Comparison of ENCODE assay signal across 8 cellular contexts in genomic region chr2:157302492-157303099, GRCh38. TPM values are rescaled to one million over a fixed set of nuclear protein-coding genes. Genes with fewer than 3 reads are reported as not detected.
DNase-seq lines count a peak whose midpoint lies in the region; ATAC-seq and TF ChIP-seq lines count a peak whose summit lies in the region.

No MANE protein-coding gene starts in this region.

- H2BK120ac ChIP-seq in trophoblast cell (ENCODE audit: insufficient read depth, low read length, poor library complexity) = no peak overlapping the region

- no peak overlapping the region for H3K4ac ChIP-seq in trophoblast cell (ENCODE audit: low read depth, low read length)

- H3K27me3 ChIP-seq in trophoblast cell (ENCODE audit: insufficient read depth, low read length) = no peaks in the 10 kb centered on the region

- POLR2A ChIA-PET in activated CD8-positive, alpha-beta T cell treated with anti-CD3 and anti-CD28 coated beads for 36 hours (lab: Charles Lee) = interaction anchor here (0.6 to 1.6 kb wide), 5 partner anchors 19 to 137 kb away, joined by 3 to 8 read pairs (median 5); no protein-coding TSS in a partner anchor

- no peak overlapping the region for H2AFZ ChIP-seq in trophoblast cell (ENCODE audit: insufficient read depth, low read length, poor library complexity)

- no peak overlapping the region for H3K9ac ChIP-seq in trophoblast cell (ENCODE audit: low read length)

- H3K79me1 ChIP-seq in trophoblast cell (ENCODE audit: low read length) = no peaks in the 10 kb centered on the region

- H3K4me3 ChIP-seq in trophoblast cell (ENCODE audit: low read depth, low read length) = no peak overlapping the region

- H3K4me1 Mint-ChIP-seq in activated CD8-positive, alpha-beta T cell treated with anti-CD3 and anti-CD28 coated beads for 36 hours (ENCODE audit: low read depth) = peaks cover 30% of the 10 kb centered on the region

- no peaks in the 10 kb centered on the region for H3K36me3 ChIP-seq in trophoblast cell (ENCODE audit: control insufficient read depth in 1 of 2, insufficient read depth in 2 of 2, low read length in 2 of 2)

- no peaks in the 10 kb centered on the region for H3K9me3 Mint-ChIP-seq in activated CD8-positive, alpha-beta T cell treated with anti-CD3 and anti-CD28 coated beads for 36 hours

- H3K27ac Mint-ChIP-seq in activated CD8-positive, alpha-beta T cell treated with anti-CD3 and anti-CD28 coated beads for 36 hours = no peak overlapping the region

- no peak overlapping the region for H4K91ac ChIP-seq in trophoblast cell (ENCODE audit: low read depth, low read length)

- ATAC-seq in GM19035 (IDR thresholded peaks at IDR 0.05; ENCODE audit: unreplicated experiment) = peak; percentile 71
- ATAC-seq in HG03135 (IDR thresholded peaks at IDR 0.05; ENCODE audit: unreplicated experiment) = peak; percentile 67
- peak; percentile 74 for ATAC-seq in activated CD8-positive, alpha-beta T cell treated with anti-CD3 and anti-CD28 coated beads for 36 hours

- no peak overlapping the region for H3K18ac ChIP-seq in trophoblast cell (ENCODE audit: low read length)

- H4K8ac ChIP-seq in trophoblast cell (ENCODE audit: low read depth, low read length) = no peak overlapping the region

- no peak overlapping the region for H2AK5ac ChIP-seq in trophoblast cell (ENCODE audit: low read length)

- no peak overlapping the region for H2BK12ac ChIP-seq in trophoblast cell (ENCODE audit: low read length)

- H4K12ac ChIP-seq in trophoblast cell (ENCODE audit: low read depth, low read length) = no peak overlapping the region

- no peak overlapping the region for H3K27ac ChIP-seq in trophoblast cell (ENCODE audit: low read depth, low read length)

- H3K14ac ChIP-seq in trophoblast cell (ENCODE audit: low read length) = no peak overlapping the region

- H2BK5ac ChIP-seq in trophoblast cell (ENCODE audit: low read depth, low read length, poor library complexity) = no peak overlapping the region

- DNase-seq in DMS53 (lab: John Stamatoyannopoulos, UW) = peak; percentile 84
- DNase-seq in NCI-H2227 treated with DMSO at 0.1 percent for 48 hours (lab: John Stamatoyannopoulos, UW) = peak; percentile 85
- DNase-seq in activated CD8-positive, alpha-beta T cell treated with anti-CD3 and anti-CD28 coated beads for 36 hours = peak; percentile 33
- DNase-seq in germinal center (ENCODE audit: low spot score) = peak; percentile 28
- DNase-seq in trophoblast cell = peak; percentile 50 to 97
- no peak for DNase-seq in ureter (ENCODE audit: low spot score)

- no CpG with 5 or more reads among the region's 9 CpGs for WGBS in trophoblast cell (ENCODE audit: extremely low coverage, insufficient coverage, insufficient read length)

- no peaks in the 10 kb centered on the region for H3K9me3 ChIP-seq in trophoblast cell (ENCODE audit: insufficient read depth, low read depth, low read length)

- TF ChIP-seq CTCF in activated CD8-positive, alpha-beta T cell treated with anti-CD3 and anti-CD28 coated beads for 36 hours (IDR thresholded peaks at IDR 0.05) = peak; percentile 96

- H3K23ac ChIP-seq in trophoblast cell (ENCODE audit: low read length) = no peak overlapping the region

- no peaks in the 10 kb centered on the region for H3K79me2 ChIP-seq in trophoblast cell (ENCODE audit: control insufficient read depth, insufficient read depth, low read length, poor library complexity)

- no peak overlapping the region for H3K4me2 ChIP-seq in trophoblast cell (ENCODE audit: low read length)

- H3K4me3 Mint-ChIP-seq in activated CD8-positive, alpha-beta T cell treated with anti-CD3 and anti-CD28 coated beads for 36 hours = no peak overlapping the region

- H3K36me3 Mint-ChIP-seq in activated CD8-positive, alpha-beta T cell treated with anti-CD3 and anti-CD28 coated beads for 36 hours (ENCODE audit: low read depth) = no peaks in the 10 kb centered on the region

- no peaks in the 10 kb centered on the region for H3K27me3 Mint-ChIP-seq in activated CD8-positive, alpha-beta T cell treated with anti-CD3 and anti-CD28 coated beads for 36 hours

- intact Hi-C loops in activated CD8-positive, alpha-beta T cell treated with anti-CD3 and anti-CD28 coated beads for 36 hours (cut with micrococcal nuclease) = loop anchor here (5.0 to 10.0 kb wide), 5 partner anchors 190 to 705 kb away; partner anchors contain the start of gene ACVR1C

- CTCF ChIA-PET in activated CD8-positive, alpha-beta T cell treated with anti-CD3 and anti-CD28 coated beads for 36 hours (lab: Charles Lee) = interaction anchor here (0.6 to 7.5 kb wide), 79 partner anchors 8 to 722 kb away, joined by 3 to 246 read pairs (median 5); partner anchors contain the start of genes ACVR1, ACVR1C, ERMN and GALNT5

- no peaks in the 10 kb centered on the region for H3K4me1 ChIP-seq in trophoblast cell (ENCODE audit: control insufficient read depth in 1 of 2, insufficient read depth in 2 of 2, low read length in 2 of 2)

RNA-seq across cellular contexts. Expression of gene ERMN, which starts 23.0 kb away (rescaled TPM):
- total RNA-seq in activated CD8-positive, alpha-beta T cell treated with anti-CD3 and anti-CD28 coated beads for 36 hours = 1 to 10 TPM in 1 of 2 experiments, under 1 TPM in 1; 0.87 to 1.3 TPM
- polyA plus RNA-seq in trophoblast cell (2013) = not detected in 2 replicates
- 0.70 TPM for total RNA-seq in ureter

RNA-seq across cellular contexts. Expression of gene GALNT5, which starts 45.1 kb away (rescaled TPM):
- total RNA-seq in activated CD8-positive, alpha-beta T cell treated with anti-CD3 and anti-CD28 coated beads for 36 hours = not detected
- polyA plus RNA-seq in trophoblast cell (2013) = 0.18 and 0.19 TPM in 2 replicates
- 0.29 TPM for total RNA-seq in ureter
